ENCODE assay signal across 11 cellular contexts in the genomic region with DNA sequence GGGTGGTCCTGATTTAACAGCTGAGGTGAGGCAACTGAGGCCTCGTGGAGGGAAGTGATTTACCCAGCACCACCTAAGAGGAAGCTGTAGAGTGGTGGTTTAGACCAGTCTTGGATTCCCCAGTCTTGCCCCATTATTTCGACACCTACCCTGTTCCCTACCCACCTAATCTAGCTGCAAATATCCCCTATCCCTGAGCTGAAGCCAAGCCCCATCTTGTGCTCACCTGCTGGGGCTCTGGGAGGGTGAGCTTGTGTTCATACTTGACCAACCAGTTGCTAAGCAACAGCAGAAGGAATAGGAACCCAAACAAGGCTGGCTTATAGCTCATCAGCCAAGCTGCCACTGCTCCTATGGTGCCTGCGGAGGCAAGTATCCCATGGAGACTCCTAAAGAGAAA. TPM values are rescaled to one million over a fixed set of nuclear protein-coding genes. Genes with fewer than 3 reads are reported as not detected.
A peak's percentile ranks its signal among the peaks of the same experiment; 100 is the strongest.
DNase-seq lines count a peak whose midpoint lies in the region; ATAC-seq and TF ChIP-seq lines count a peak whose summit lies in the region.
"Had no signal": no experiment of that assay in that cellular context is flagged by ENCODE, and none has a peak within 500 bp of the region (broad histone marks: within the 10 kb centered on the region; RNA-seq: fewer than 3 reads in every experiment).

No MANE protein-coding gene starts in this region.

- peaks cover 7% of the 10 kb centered on the region for H3K4me1 Mint-ChIP-seq in activated naive CD8-positive, alpha-beta T cell treated with anti-CD3 and anti-CD28 coated beads for 36 hours

- 36 to 48% methylated on average over 2 of the region's 3 CpGs for WGBS in esophagus squamous epithelium, 2 donors

- no peaks in the 10 kb centered on the region for H3K36me3 Mint-ChIP-seq in activated naive CD8-positive, alpha-beta T cell treated with anti-CD3 and anti-CD28 coated beads for 36 hours

- H3K36me3 ChIP-seq in lower lobe of right lung (no peaks in the 10 kb centered on the region), esophagus squamous epithelium (no peaks in the 10 kb centered on the region)

- TF ChIP-seq CTCF in GM13977 (IDR thresholded peaks at IDR 0.05; ENCODE audit: extremely low read depth, insufficient read depth, missing control alignments) (no peak), RWPE1 (conservative IDR thresholded peaks at IDR 0.05; ENCODE audit: low read depth) (no peak), lower lobe of right lung (IDR thresholded peaks at IDR 0.05) (no peak), esophagus squamous epithelium (IDR thresholded peaks at IDR 0.05) (no peak)

- no peaks in the 10 kb centered on the region for H3K27me3 ChIP-seq in lower lobe of right lung (ENCODE audit: low read depth)
- no peaks in the 10 kb centered on the region for H3K27me3 ChIP-seq in esophagus squamous epithelium

- intact Hi-C loops in lower lobe of right lung (cut with DNase I) = no loop called here
- intact Hi-C loops in esophagus squamous epithelium (cut with DNase I) = no loop called here

- H3K4me3 Mint-ChIP-seq in activated naive CD8-positive, alpha-beta T cell treated with anti-CD3 and anti-CD28 coated beads for 36 hours = no peak overlapping the region

- H3K27ac Mint-ChIP-seq in activated naive CD8-positive, alpha-beta T cell treated with anti-CD3 and anti-CD28 coated beads for 36 hours = no peak overlapping the region

- CTCF ChIA-PET in RWPE1 (lab: Yijun Ruan, JAX) = interaction anchor here (0.7 kb wide), 1 partner anchor 1302 kb away, joined by 5 read pairs; no protein-coding TSS in a partner anchor

- POLR2A ChIA-PET in RWPE1 (lab: Yijun Ruan, JAX; ENCODE audit: low non-redundant PET) = no interaction called here

- H3K4me3 ChIP-seq in lower lobe of right lung (no peak overlapping the region), esophagus squamous epithelium (no peak overlapping the region)

- no peaks in the 10 kb centered on the region for H3K9me3 Mint-ChIP-seq in activated naive CD8-positive, alpha-beta T cell treated with anti-CD3 and anti-CD28 coated beads for 36 hours

- no peak for TF ChIP-seq POLR2A in esophagus squamous epithelium (IDR thresholded peaks at IDR 0.05)

- peak; percentile 45 for DNase-seq in GM13977 (ENCODE audit: low spot score)
- DNase-seq in NCI-H2081 (lab: John Stamatoyannopoulos, UW) = peak; percentile 75 to 91
- peak; percentile 42 for DNase-seq in RWPE1 (ENCODE audit: low spot score)
- no peak for DNase-seq in lower lobe of right lung
- no peak for DNase-seq in activated naive CD8-positive, alpha-beta T cell treated with anti-CD3 and anti-CD28 coated beads for 36 hours
- DNase-seq in esophagus squamous epithelium (lab: John Stamatoyannopoulos, UW) = no peak
- DNase-seq: GDM1 had no signal

- in situ Hi-C loops in GM13977 (cut with MboI; ENCODE audit: low pct_unique_long_range_greater_than_20kb, low sequenced_read_pairs, unreplicated experiment) = no loop called here

- H3K4me1 ChIP-seq in lower lobe of right lung (no peaks in the 10 kb centered on the region), esophagus squamous epithelium (peaks cover 0 to 21% (median 7%) of the 10 kb centered on the region in 3 donors)

- H3K27ac ChIP-seq in RWPE1 (peak overlapping the region; percentile 51), lower lobe of right lung (no peak overlapping the region), esophagus squamous epithelium (no peak overlapping the region)

- H3K27me3 Mint-ChIP-seq in activated naive CD8-positive, alpha-beta T cell treated with anti-CD3 and anti-CD28 coated beads for 36 hours = no peaks in the 10 kb centered on the region

- ATAC-seq in lower lobe of right lung = peak; percentile 42 to 51
- ATAC-seq in GM18907 (IDR thresholded peaks at IDR 0.05; ENCODE audit: unreplicated experiment) = no peak
- ATAC-seq in activated CD4-positive, CD25-positive, alpha-beta regulatory T cell treated with anti-CD3 and anti-CD28 coated beads, Interleukin-2, amount 50 U/mL, for 24 hours = no peak

- H3K9me3 ChIP-seq in lower lobe of right lung = no peaks in the 10 kb centered on the region
- no peaks in the 10 kb centered on the region for H3K9me3 ChIP-seq in esophagus squamous epithelium

RNA-seq across cellular contexts. Expression of gene TEX46, which starts 2.0 kb away (rescaled TPM):
- total RNA-seq in lower lobe of right lung (not detected), esophagus squamous epithelium (not detected)
- total RNA-seq in activated naive CD8-positive, alpha-beta T cell treated with anti-CD3 and anti-CD28 coated beads for 36 hours = not detected
- total RNA-seq: fibroblast of villous mesenchyme; T-helper 2 cell treated with Interferon-gamma antibody and Interleukin-4, amounts not matched to agents 100 ng/mL and 5 ng/mL, for 36 hours had no signal

RNA-seq across cellular contexts. Expression of gene KDM1A, which starts 5.6 kb away (rescaled TPM):
- total RNA-seq in lower lobe of right lung (38.6 TPM), esophagus squamous epithelium (10 to 100 TPM; 37.8 to 64.1 (median 62.3) TPM)
- 10 to 100 TPM; 79.1 to 81.6 TPM for total RNA-seq in activated naive CD8-positive, alpha-beta T cell treated with anti-CD3 and anti-CD28 coated beads for 36 hours

RNA-seq across cellular contexts. Expression of gene LACTBL1, which starts 41.0 kb away (rescaled TPM):
- not detected for total RNA-seq in lower lobe of right lung
- total RNA-seq in activated naive CD8-positive, alpha-beta T cell treated with anti-CD3 and anti-CD28 coated beads for 36 hours = not detected
- total RNA-seq in esophagus squamous epithelium = not detected
- total RNA-seq: fibroblast of villous mesenchyme; T-helper 2 cell treated with Interferon-gamma antibody and Interleukin-4, amounts not matched to agents 100 ng/mL and 5 ng/mL, for 36 hours had no signal

Comparison
In these comparisons a context has a peak if more than half of its experiments do, and no peak if none do; other contexts are left out.
1. DNase-seq: peak in GM13977 (single experiment), NCI-H2081 (2 of 2) and RWPE1 (single experiment); none in lower lobe of right lung (single experiment), activated naive CD8-positive, alpha-beta T cell treated with anti-CD3 and anti-CD28 coated beads for 36 hours (single experiment) and esophagus squamous epithelium (single experiment).
2. ATAC-seq: peak in lower lobe of right lung (2 of 2); none in GM18907 (single experiment) and activated CD4-positive, CD25-positive, alpha-beta regulatory T cell treated with anti-CD3 and anti-CD28 coated beads, Interleukin-2, amount 50 U/mL, for 24 hours (0 of 2).